12 cellular contexts compared by ENCODE assay signal in the genomic region with DNA sequence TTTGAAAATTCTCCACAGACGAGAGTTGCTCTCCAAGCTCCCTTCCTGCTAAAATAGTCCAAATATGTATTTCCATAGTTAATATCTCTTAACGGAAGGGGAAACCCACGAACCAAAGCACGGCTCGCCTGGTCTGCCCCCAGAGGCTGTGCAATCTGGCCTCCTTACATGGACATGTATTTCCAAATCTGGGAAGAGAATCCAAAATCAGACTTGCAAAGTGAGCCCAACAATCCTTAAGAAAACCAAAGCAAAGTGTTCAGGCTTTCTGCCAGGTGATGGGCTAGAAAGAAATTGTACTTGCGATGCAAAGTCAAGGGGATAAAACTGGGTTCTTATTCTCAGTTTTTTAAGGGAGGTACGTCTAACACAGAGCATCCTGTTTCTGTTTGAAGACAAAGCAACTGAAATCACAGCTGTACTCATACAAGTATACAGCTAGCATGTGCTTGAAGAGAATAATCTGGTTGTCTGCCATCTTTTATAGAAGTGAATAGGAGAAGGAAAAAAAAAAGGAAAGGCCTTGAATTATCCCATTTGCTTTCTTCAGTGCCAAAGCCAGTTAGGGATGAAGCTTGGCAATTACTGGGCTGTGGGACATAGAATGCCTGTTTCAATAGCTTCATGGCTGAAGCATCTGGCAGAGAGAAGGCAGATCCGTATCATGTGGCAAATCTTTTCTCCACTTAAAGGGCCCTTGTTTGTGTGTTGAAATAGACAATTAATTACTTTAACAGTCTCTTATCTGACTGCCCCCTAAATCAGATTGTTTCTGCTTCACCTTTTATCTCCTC. TPM values are rescaled to one million over a fixed set of nuclear protein-coding genes. Genes with fewer than 3 reads are reported as not detected.
DNase-seq lines count a peak whose midpoint lies in the region; ATAC-seq and TF ChIP-seq lines count a peak whose summit lies in the region.
"Had no signal": no experiment of that assay in that cellular context is flagged by ENCODE, and none has a peak within 500 bp of the region (broad histone marks: within the 10 kb centered on the region; RNA-seq: fewer than 3 reads in every experiment).

No MANE protein-coding gene starts in this region.

- WGBS in mesendoderm (ENCODE audit: extremely low coverage, insufficient coverage, low lambda C conversion rate) = no CpG with 5 or more reads among the region's 8 CpGs
- 30% methylated on average over 8 of the region's 8 CpGs for WGBS in tibial nerve, 2 donors

- H3K79me1 ChIP-seq in mesendoderm (ENCODE audit: low read length) = peaks cover 6% of the 10 kb centered on the region

- H3K4me3 ChIP-seq in coronary artery = peak overlapping the region; percentile 17
- no peak overlapping the region for H3K4me3 ChIP-seq in mesendoderm (ENCODE audit: low read length)
- H3K4me3 ChIP-seq in tibial nerve = no peak overlapping the region

- peak overlapping the region; percentile 82 to 86 for H3K27ac ChIP-seq in coronary artery
- H3K27ac ChIP-seq in mesendoderm (ENCODE audit: low read depth, low read length) = no peak overlapping the region
- peak overlapping the region in 3 of 4 donors; percentile 56 to 79 (median 72) for H3K27ac ChIP-seq in tibial nerve

- TF ChIP-seq POLR2A in tibial nerve (IDR thresholded peaks at IDR 0.05) = no peak
- TF ChIP-seq POLR2A in erythroblast (IDR thresholded peaks at IDR 0.05; ENCODE audit: low read length) = no peak

- ATAC-seq in GM18517 (IDR thresholded peaks at IDR 0.05; ENCODE audit: unreplicated experiment) = no peak
- ATAC-seq: natural killer cell treated with Interleukin-12 subunit alpha and Interleukin-12 subunit beta and Interleukin-15 and Interleukin-18, amount 100 ng/mL, for 72 hours had no signal

- H3K79me2 ChIP-seq in mesendoderm (ENCODE audit: control insufficient read depth, insufficient read depth, low read length) = no peaks in the 10 kb centered on the region

- no peak overlapping the region for H2BK120ac ChIP-seq in mesendoderm (ENCODE audit: low read depth, low read length)

- no peak overlapping the region for H3K4ac ChIP-seq in mesendoderm (ENCODE audit: low read depth, low read length)

- no peak overlapping the region for H3K4me2 ChIP-seq in mesendoderm (ENCODE audit: low read length)

- H3K4me1 ChIP-seq in mesendoderm (ENCODE audit: control insufficient read depth, low read depth, low read length) (peaks cover 20% of the 10 kb centered on the region), tibial nerve (peaks cover 0 to 74% (median 47%) of the 10 kb centered on the region in 4 donors)

- H2BK5ac ChIP-seq in mesendoderm (ENCODE audit: low read length) = peak overlapping the region; percentile 14

- H3K18ac ChIP-seq in mesendoderm (ENCODE audit: low read length) = no peak overlapping the region

- peak overlapping the region; percentile 60 for H3K56ac ChIP-seq in mesendoderm (ENCODE audit: low read length)

- peak in 1 of 2 donors; percentile 34 for TF ChIP-seq EP300 in tibial nerve (IDR thresholded peaks at IDR 0.05)

- H4K8ac ChIP-seq in mesendoderm (ENCODE audit: low read depth, low read length) = no peak overlapping the region

- TF ChIP-seq CTCF in coronary artery (IDR thresholded peaks at IDR 0.05) (no peak), tibial nerve (IDR thresholded peaks at IDR 0.05) (no peak)

- H3K23ac ChIP-seq in mesendoderm (ENCODE audit: low read length) = no peak overlapping the region

- no peak overlapping the region for H4K5ac ChIP-seq in mesendoderm (ENCODE audit: low read length)

- H3K27me3 ChIP-seq in mesendoderm (ENCODE audit: insufficient read depth, low read length, poor library complexity) (no peaks in the 10 kb centered on the region), tibial nerve (no peaks in the 10 kb centered on the region)

- DNase-seq in NCI-H446 (lab: John Stamatoyannopoulos, UW) (peak; percentile 42 to 81), coronary artery (ENCODE audit: low spot score) (no peak), mesendoderm (peak; percentile 75), tibial nerve (ENCODE audit: low spot score in 2 of 2) (peak in 1 of 2 donors; percentile 39), NCI-H1930 (lab: John Stamatoyannopoulos, UW) (no peak), erythroblast (lab: John Stamatoyannopoulos, UW) (no peak)
- DNase-seq: activated CD4-positive, alpha-beta T cell treated with anti-CD3 and anti-CD28 coated beads for 4 hours; effector CD8-positive, alpha-beta T cell; NCI-H2081; stimulated activated CD4-positive, alpha-beta T cell treated with anti-CD3 and anti-CD28 coated beads, Interleukin-4, amount 100 ng/mL, for 1 hour had no signal

- no peak overlapping the region for H2BK15ac ChIP-seq in mesendoderm (replicated peaks; ENCODE audit: low read depth)

- H3K36me3 ChIP-seq in mesendoderm (ENCODE audit: control insufficient read depth, insufficient read depth, low read length) (peaks cover 2% of the 10 kb centered on the region), tibial nerve (peaks cover 0 to 4% (median 0%) of the 10 kb centered on the region in 3 donors)

- no peaks in the 10 kb centered on the region for H3K9me3 ChIP-seq in tibial nerve

- peak overlapping the region; percentile 20 for H2AK5ac ChIP-seq in mesendoderm (ENCODE audit: low read length)

- H3K9ac ChIP-seq in mesendoderm (ENCODE audit: low read length) = peak overlapping the region; percentile 12

RNA-seq across cellular contexts. Expression of a gene that starts 48.4 kb away (rescaled TPM):
- 10.9 TPM for polyA plus RNA-seq in mesendoderm (2013, experiment 1 of 2)
- polyA plus RNA-seq in mesendoderm (2013, experiment 2 of 2) = 12.6 TPM
- 10 to 100 TPM; 48.6 to 58.6 (median 52.5) TPM for total RNA-seq in tibial nerve

Comparison
In these comparisons a context has a peak if more than half of its experiments do, and no peak if none do; other contexts are left out.
1. DNase-seq: peak in NCI-H446 (2 of 2) and mesendoderm (single experiment); none in coronary artery (single experiment), NCI-H1930 (0 of 2) and erythroblast (0 of 2).